8 cellular contexts compared by ENCODE assay signal in the genomic region with DNA sequence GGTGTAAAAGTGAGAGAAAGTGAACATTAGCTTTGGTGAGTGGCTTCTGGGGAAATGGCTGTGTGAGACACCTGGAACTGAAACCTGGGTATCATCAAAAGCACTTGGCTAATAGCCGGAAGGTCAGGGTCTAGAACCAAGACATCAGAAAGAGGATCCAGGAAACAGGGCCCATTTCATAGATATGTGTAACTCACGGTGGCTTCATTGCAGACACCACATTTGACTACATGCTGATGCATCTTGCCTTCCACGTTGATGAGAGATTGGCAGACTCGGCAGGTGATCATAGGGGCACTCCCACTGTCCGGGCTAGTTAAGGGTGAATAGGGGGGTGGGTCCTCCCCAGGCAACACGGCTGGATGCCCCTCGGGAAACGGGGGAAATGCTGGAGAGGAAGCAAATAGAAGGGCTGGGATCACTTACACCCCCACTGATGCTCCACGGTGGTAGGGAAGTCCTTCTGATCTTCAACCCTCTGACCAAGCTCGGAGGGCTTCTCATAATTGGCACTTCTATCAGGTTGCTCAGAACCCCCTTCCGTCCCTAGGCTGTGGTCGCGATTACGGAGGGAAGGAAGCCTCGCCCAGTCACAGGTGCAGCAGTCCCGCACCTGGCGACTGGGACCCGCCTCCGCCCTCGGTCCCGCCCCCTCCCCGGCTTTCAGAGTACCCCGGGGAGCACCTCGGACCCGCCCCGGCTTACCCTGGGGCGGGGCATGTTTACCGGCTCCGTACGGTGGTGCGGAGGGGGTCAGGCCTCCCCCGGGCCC. TPM values are rescaled to one million over a fixed set of nuclear protein-coding genes. Genes with fewer than 3 reads are reported as not detected.
DNase-seq lines count a peak whose midpoint lies in the region; ATAC-seq, FAIRE-seq and TF ChIP-seq lines count a peak whose summit lies in the region.

No MANE protein-coding gene starts in this region.

- peak overlapping the region; percentile 98 to 100 (median 99) for H3K27ac Mint-ChIP-seq in naive B cell

- TF ChIP-seq RAD21 in H1 (IDR thresholded peaks at IDR 0.05 in 1 of 2, conservative IDR thresholded peaks at IDR 0.05 in 1 of 2; ENCODE audit: low read depth in 2 of 2, low read length in 2 of 2): no peak

- H3K4me3 ChIP-seq in H1 (ENCODE audit: extremely low read depth in 1 of 4, insufficient read depth in 2 of 4, low read depth in 3 of 4, low read length in 4 of 4) (peak overlapping the region; percentile 71 to 87 (median 78)), tibial nerve (peak overlapping the region; percentile 85 to 99 (median 94))

- 0 out of 2 replicates have a peak overlapping the region, but pooled peaks have one; percentile 75 for H3K18ac ChIP-seq in H1 (ENCODE audit: extremely low read depth, low read length)

- H3K79me1 ChIP-seq in H1 (ENCODE audit: low read depth, low read length): peaks cover 6% of the 10 kb centered on the region

- H3K27ac ChIP-seq in H1 (ENCODE audit: low read depth, low read length): peak overlapping the region; percentile 85
- peak overlapping the region; percentile 95 to 99 (median 98) for H3K27ac ChIP-seq in tibial nerve

- H2BK12ac ChIP-seq in H1 (ENCODE audit: low read depth, low read length): no peak overlapping the region

- H2BK15ac ChIP-seq in H1 (ENCODE audit: low read length): no peak overlapping the region

- peaks cover 0 to 10% (median 2%) of the 10 kb centered on the region in 4 experiments; a peak in 4 of 7 replicates for H3K4me1 ChIP-seq in H1 (replicated peaks in 1 of 4; ENCODE audit: control insufficient read depth in 3 of 4, insufficient read depth in 4 of 4, low read length in 3 of 4)
- H3K4me1 ChIP-seq in tibial nerve: peaks cover 3 to 47% (median 19%) of the 10 kb centered on the region in 4 donors

- H3K9ac ChIP-seq in H1 (replicated peaks in 1 of 4; ENCODE audit: extremely low read depth in 1 of 4, low read depth in 3 of 4, low read length in 3 of 4): peak overlapping the region; percentile 68 to 95 (median 71)

- ATAC-seq in GM19467 (IDR thresholded peaks at IDR 0.05; ENCODE audit: unreplicated experiment) (peak; percentile 2), naive B cell (ENCODE audit: low read depth in 2 of 2) (peak; percentile 48 to 51)

- H4K20me1 ChIP-seq in H1 (replicated peaks in 1 of 2; ENCODE audit: control insufficient read depth in 1 of 2, insufficient read depth in 2 of 2, low read length in 2 of 2): peaks cover 0 to 12% of the 10 kb centered on the region in 2 experiments

- no peak overlapping the region for H3K4ac ChIP-seq in H1 (replicated peaks; ENCODE audit: insufficient read length, low read depth, low read length)

- POLR2A ChIA-PET in H1 (lab: Charles Lee; ENCODE audit: partially characterized antibody): interaction anchor here (0.6 to 3.2 kb wide), 11 partner anchors 8 to 128 kb away, joined by 3 to 25 read pairs (median 4); a partner anchor contains a TSS

- TF ChIP-seq CTCF in H1 (IDR thresholded peaks at IDR 0.05; ENCODE audit: control extremely low read depth in 1 of 3, insufficient read depth in 1 of 3, low read depth in 1 of 3, low read length in 3 of 3) (no peak), tibial nerve (IDR thresholded peaks at IDR 0.05) (no peak)

- H3K79me2 ChIP-seq in H1 (ENCODE audit: control insufficient read depth in 1 of 2, insufficient read depth in 2 of 2, low read length in 2 of 2): peaks cover 7 to 30% of the 10 kb centered on the region in 2 experiments

- peaks cover 9% of the 10 kb centered on the region; the same call in 1 of the 2 replicates for H3K23me2 ChIP-seq in H1 (ENCODE audit: low read depth, low read length)

- H3K4me1 Mint-ChIP-seq in naive B cell: peaks cover 41 to 55% (median 43%) of the 10 kb centered on the region in 3 donors

- H3K56ac ChIP-seq in H1 (replicated peaks; ENCODE audit: insufficient read length, low read depth, low read length): peak overlapping the region; percentile 77

- no peak for FAIRE-seq in H1 (lab: Jason Lieb, UNC)

- H2BK20ac ChIP-seq in H1 (ENCODE audit: low read length): no peak overlapping the region

- TF ChIP-seq POLR2A in H1 (IDR thresholded peaks at IDR 0.05; ENCODE audit: control extremely low read depth in 1 of 2, low read depth in 2 of 2, low read length in 2 of 2) (no peak; a peak in 1 of 3 replicates), tibial nerve (IDR thresholded peaks at IDR 0.05) (no peak)

- H3K9me3 ChIP-seq in H1 (ENCODE audit: insufficient read depth in 2 of 2, low read depth in 1 of 2, low read length in 1 of 2) (no peaks in the 10 kb centered on the region), tibial nerve (no peaks in the 10 kb centered on the region)

- H3K27me3 Mint-ChIP-seq in naive B cell: no peaks in the 10 kb centered on the region

- H3K4me3 Mint-ChIP-seq in naive B cell: peak overlapping the region; percentile 89 to 98 (median 94)

- H3K27me3 ChIP-seq in H1 (replicated peaks in 1 of 4; ENCODE audit: control insufficient read depth in 3 of 4, extremely low read depth in 1 of 4, insufficient read depth in 3 of 4, low read length in 3 of 4) (no peaks in the 10 kb centered on the region; a peak in 1 of 7 replicates), tibial nerve (no peaks in the 10 kb centered on the region)

- peak overlapping the region; percentile 83 for H4K91ac ChIP-seq in H1 (replicated peaks; ENCODE audit: insufficient read length, low read length)

- CTCF ChIA-PET in H1 (lab: Charles Lee; ENCODE audit: partially characterized antibody): interaction anchor here (0.8 to 1.4 kb wide), 2 partner anchors 145 to 148 kb away, joined by 3 read pairs; no protein-coding TSS in a partner anchor

- H3K9me3 Mint-ChIP-seq in naive B cell: peaks cover 0 to 5% (median 0%) of the 10 kb centered on the region in 7 donors

- peak overlapping the region; percentile 95; the same call in 1 of the 2 replicates for H4K8ac ChIP-seq in H1 (ENCODE audit: extremely low read depth, insufficient read depth, low read length)

- DNase-seq in ACHN (peak; percentile 18), LoVo (ENCODE audit: low spot score) (peak; percentile 42), H1 (ENCODE audit: low read depth in 1 of 2, low spot score in 2 of 2) (peak in 1 of 2 experiments; percentile 75), naive B cell (peak; percentile 87), tibial nerve (ENCODE audit: low spot score in 2 of 2) (no peak), middle frontal gyrus (ENCODE audit: extremely low spot score, low spot score) (no peak)
- peak; percentile 46 to 50 for DNase-seq in activated CD4-positive, alpha-beta T cell treated with anti-CD3 and anti-CD28 coated beads for 4 hours

- WGBS in H1 (ENCODE audit: extremely low coverage in 1 of 2, insufficient coverage in 1 of 2, insufficient read length in 1 of 2, insufficient replicate concordance in 2 of 2, low coverage in 1 of 2, low lambda C conversion rate in 2 of 2, missing lambda C conversion rate in 1 of 2), 2 experiments: 33% methylated on average over 10 of the region's 32 CpGs; no CpG with 5 or more reads in 1 of the 2 experiments
- 7 to 10% methylated on average over 18 to 28 of the region's 32 CpGs for WGBS in tibial nerve, 2 donors

- TF ChIP-seq EP300 in H1 (IDR thresholded peaks at IDR 0.05; ENCODE audit: borderline replicate concordance in 1 of 2, low read depth in 2 of 2, low read length in 2 of 2) (no peak), tibial nerve (IDR thresholded peaks at IDR 0.05) (no peak)

- no peak overlapping the region for H3K23ac ChIP-seq in H1 (ENCODE audit: insufficient read length)

- H3K14ac ChIP-seq in H1 (ENCODE audit: insufficient read length): no peak overlapping the region

- H3K36me3 Mint-ChIP-seq in naive B cell: peaks cover 11 to 19% of the 10 kb centered on the region in 2 donors

- H2AK5ac ChIP-seq in H1 (ENCODE audit: low read depth, low read length): no peak overlapping the region

- H2AFZ ChIP-seq in H1 (ENCODE audit: low read length): no peak overlapping the region

- H3K36me3 ChIP-seq in H1 (ENCODE audit: control insufficient read depth in 2 of 4, insufficient read depth in 4 of 4, low read length in 3 of 4) (peaks cover 16 to 40% (median 28%) of the 10 kb centered on the region in 4 experiments; a peak in 7 of 8 replicates), tibial nerve (peaks cover 4 to 35% (median 18%) of the 10 kb centered on the region in 3 donors)

- no peak overlapping the region for H4K5ac ChIP-seq in H1 (ENCODE audit: insufficient read length, low read depth, low read length)

- peak overlapping the region; percentile 77 for H2BK5ac ChIP-seq in H1 (ENCODE audit: low read depth, low read length)

- no peak overlapping the region for H2BK120ac ChIP-seq in H1 (replicated peaks; ENCODE audit: low read depth, low read length)

- H3K4me2 ChIP-seq in H1 (ENCODE audit: insufficient read depth in 1 of 2, low read depth in 2 of 2, low read length in 2 of 2): peak overlapping the region; percentile 81 to 97

- in situ Hi-C loops in ACHN (cut with HindIII; ENCODE audit: low pct_ligation_motif_present, low pct_unique_long_range_greater_than_20kb, low sequenced_read_pairs): no loop called here

RNA-seq across cellular contexts. Expression of a gene that starts 0.6 kb away (rescaled TPM):
- total RNA-seq in H1 (2021; fragmentation: NEBNext Ultra II Directional; extraction: Animal tissue kit (Norgen Biotek cat#: 25700)): 29.5 and 33.4 TPM in 2 replicates
- polyA plus RNA-seq in H1 (2011; rRNA removed) (60.0 and 67.7 TPM in 2 replicates), naive B cell (ENCODE audit: low read depth in 6 of 6) (10 to 100 TPM; 40.1 to 67.6 (median 50.4) TPM)
- polyA plus RNA-seq in H1 (2011; cell fraction: cytosol; rRNA removed): 51.0 TPM
- polyA plus RNA-seq in H1 (2011; cell fraction: nucleus; rRNA removed): 132 TPM
- polyA plus RNA-seq in H1 (2012, experiment 1 of 2): 32.7 to 41.6 TPM (median 39.1 TPM) in 4 replicates
- polyA plus RNA-seq in H1 (2012, experiment 2 of 2): 45.8 TPM
- 30.9 TPM for polyA plus RNA-seq in H1 (2013, experiment 1 of 2)
- polyA plus RNA-seq in H1 (2013, experiment 2 of 2): 29.3 TPM
- polyA minus RNA-seq in H1 (2011; rRNA and poly(A)+ RNA removed): 45.7 and 46.2 TPM in 2 replicates
- 16.5 TPM for polyA minus RNA-seq in H1 (2011; cell fraction: cytosol; rRNA and poly(A)+ RNA removed)
- 41.4 TPM for polyA minus RNA-seq in H1 (2011; cell fraction: nucleus; rRNA and poly(A)+ RNA removed)
- total RNA-seq in tibial nerve: 10 to 100 TPM; 11.8 to 29.7 (median 23.9) TPM

RNA-seq across cellular contexts. Expression of a gene that starts 5.6 kb away (rescaled TPM):
- 384 and 404 TPM in 2 replicates for total RNA-seq in H1 (2021; fragmentation: NEBNext Ultra II Directional; extraction: Animal tissue kit (Norgen Biotek cat#: 25700))
- 663 and 700 TPM in 2 replicates for polyA plus RNA-seq in H1 (2011; rRNA removed)
- 569 TPM for polyA plus RNA-seq in H1 (2011; cell fraction: cytosol; rRNA removed)
- polyA plus RNA-seq in H1 (2011; cell fraction: nucleus; rRNA removed): 419 TPM
- 386 to 452 TPM (median 414 TPM) in 4 replicates for polyA plus RNA-seq in H1 (2012, experiment 1 of 2)
- 452 TPM for polyA plus RNA-seq in H1 (2012, experiment 2 of 2)
- 438 TPM for polyA plus RNA-seq in H1 (2013, experiment 1 of 2)
- polyA plus RNA-seq in H1 (2013, experiment 2 of 2): 437 TPM
- 469 and 561 TPM in 2 replicates for polyA minus RNA-seq in H1 (2011; rRNA and poly(A)+ RNA removed)
- 148 TPM for polyA minus RNA-seq in H1 (2011; cell fraction: cytosol; rRNA and poly(A)+ RNA removed)
- polyA minus RNA-seq in H1 (2011; cell fraction: nucleus; rRNA and poly(A)+ RNA removed): 103 TPM
- 100 to 1,000 TPM; 129 to 187 (median 180) TPM for polyA plus RNA-seq in naive B cell (ENCODE audit: low read depth in 6 of 6)
- 100 to 1,000 TPM; 125 to 134 (median 131) TPM for total RNA-seq in tibial nerve

RNA-seq across cellular contexts. Expression of a gene that starts 6.0 kb away (rescaled TPM):
- total RNA-seq in H1 (2021; fragmentation: NEBNext Ultra II Directional; extraction: Animal tissue kit (Norgen Biotek cat#: 25700)): 34.4 and 42.3 TPM in 2 replicates
- 78.6 and 89.5 TPM in 2 replicates for polyA plus RNA-seq in H1 (2011; rRNA removed)
- 81.4 TPM for polyA plus RNA-seq in H1 (2011; cell fraction: cytosol; rRNA removed)
- 102 TPM for polyA plus RNA-seq in H1 (2011; cell fraction: nucleus; rRNA removed)
- polyA plus RNA-seq in H1 (2012, experiment 1 of 2): 37.4 to 45.8 TPM (median 40.8 TPM) in 4 replicates
- polyA plus RNA-seq in H1 (2012, experiment 2 of 2): 15.9 TPM
- 24.0 TPM for polyA plus RNA-seq in H1 (2013, experiment 1 of 2)
- polyA plus RNA-seq in H1 (2013, experiment 2 of 2): 22.1 TPM
- 54.5 and 58.5 TPM in 2 replicates for polyA minus RNA-seq in H1 (2011; rRNA and poly(A)+ RNA removed)
- polyA minus RNA-seq in H1 (2011; cell fraction: cytosol; rRNA and poly(A)+ RNA removed): 28.7 TPM
- 83.8 TPM for polyA minus RNA-seq in H1 (2011; cell fraction: nucleus; rRNA and poly(A)+ RNA removed)
- polyA plus RNA-seq in naive B cell (ENCODE audit: low read depth in 6 of 6): 10 to 100 TPM; 57.5 to 87.9 (median 67.4) TPM
- total RNA-seq in tibial nerve: 100 to 1,000 TPM in 1 of 4 donors, 10 to 100 TPM in 3; 58.4 to 115 (median 70.6) TPM

RNA-seq across cellular contexts. Expression of a gene that starts 8.6 kb away (rescaled TPM):
- total RNA-seq in H1 (2021; fragmentation: NEBNext Ultra II Directional; extraction: Animal tissue kit (Norgen Biotek cat#: 25700)): 108 and 110 TPM in 2 replicates
- polyA plus RNA-seq in H1 (2011; rRNA removed) (97.6 and 130 TPM in 2 replicates), naive B cell (ENCODE audit: low read depth in 6 of 6) (10 to 100 TPM; 24.1 to 67.8 (median 52.4) TPM)
- polyA plus RNA-seq in H1 (2011; cell fraction: cytosol; rRNA removed): 133 TPM
- polyA plus RNA-seq in H1 (2011; cell fraction: nucleus; rRNA removed): 74.9 TPM
- polyA plus RNA-seq in H1 (2012, experiment 1 of 2): 101 to 121 TPM (median 113 TPM) in 4 replicates
- 83.6 TPM for polyA plus RNA-seq in H1 (2012, experiment 2 of 2)
- polyA plus RNA-seq in H1 (2013, experiment 1 of 2): 106 TPM
- polyA plus RNA-seq in H1 (2013, experiment 2 of 2): 109 TPM
- polyA minus RNA-seq in H1 (2011; rRNA and poly(A)+ RNA removed): 112 and 189 TPM in 2 replicates
- polyA minus RNA-seq in H1 (2011; cell fraction: cytosol; rRNA and poly(A)+ RNA removed): 85.6 TPM
- polyA minus RNA-seq in H1 (2011; cell fraction: nucleus; rRNA and poly(A)+ RNA removed): 56.1 TPM
- total RNA-seq in tibial nerve: 10 to 100 TPM; 17.0 to 37.5 (median 27.6) TPM

RNA-seq across cellular contexts. Expression of a gene that starts 24.7 kb away (rescaled TPM):
- total RNA-seq in H1 (2021; fragmentation: NEBNext Ultra II Directional; extraction: Animal tissue kit (Norgen Biotek cat#: 25700)): 0.11 TPM in 1 of 2 replicates, not detected in the other
- polyA plus RNA-seq in H1 (2011; rRNA removed): 0.17 and 0.20 TPM in 2 replicates
- polyA plus RNA-seq in H1 (2011; cell fraction: cytosol; rRNA removed): 0.13 TPM
- 0.53 TPM for polyA plus RNA-seq in H1 (2011; cell fraction: nucleus; rRNA removed)
- polyA plus RNA-seq in H1 (2012, experiment 1 of 2): 0.14 to 0.21 TPM (median 0.18 TPM) in 4 replicates
- polyA plus RNA-seq in H1 (2012, experiment 2 of 2): 0.04 TPM
- polyA plus RNA-seq in H1 (2013, experiment 1 of 2): 0.02 TPM
- 0.04 TPM for polyA plus RNA-seq in H1 (2013, experiment 2 of 2)
- polyA minus RNA-seq in H1 (2011; rRNA and poly(A)+ RNA removed): 0.44 and 0.63 TPM in 2 replicates
- polyA minus RNA-seq in H1 (2011; cell fraction: cytosol; rRNA and poly(A)+ RNA removed): 0.22 TPM
- polyA minus RNA-seq in H1 (2011; cell fraction: nucleus; rRNA and poly(A)+ RNA removed): 0.20 TPM
- polyA plus RNA-seq in naive B cell (ENCODE audit: low read depth in 6 of 6): under 1 TPM in 5 of 6 donors, not detected in 1; 0.13 to 0.51 (median 0.40) TPM
- total RNA-seq in tibial nerve: 1 to 10 TPM; 1.2 to 4.5 (median 1.8) TPM

Comparison
In these comparisons a context has a peak if more than half of its experiments do, and no peak if none do; other contexts are left out.
1. DNase-seq: peak in ACHN (single experiment), LoVo (single experiment), activated CD4-positive, alpha-beta T cell treated with anti-CD3 and anti-CD28 coated beads for 4 hours (2 of 2) and naive B cell (single experiment); none in tibial nerve (0 of 2) and middle frontal gyrus (single experiment).